ENCODE assay signal across 8 cellular contexts in the genomic region with DNA sequence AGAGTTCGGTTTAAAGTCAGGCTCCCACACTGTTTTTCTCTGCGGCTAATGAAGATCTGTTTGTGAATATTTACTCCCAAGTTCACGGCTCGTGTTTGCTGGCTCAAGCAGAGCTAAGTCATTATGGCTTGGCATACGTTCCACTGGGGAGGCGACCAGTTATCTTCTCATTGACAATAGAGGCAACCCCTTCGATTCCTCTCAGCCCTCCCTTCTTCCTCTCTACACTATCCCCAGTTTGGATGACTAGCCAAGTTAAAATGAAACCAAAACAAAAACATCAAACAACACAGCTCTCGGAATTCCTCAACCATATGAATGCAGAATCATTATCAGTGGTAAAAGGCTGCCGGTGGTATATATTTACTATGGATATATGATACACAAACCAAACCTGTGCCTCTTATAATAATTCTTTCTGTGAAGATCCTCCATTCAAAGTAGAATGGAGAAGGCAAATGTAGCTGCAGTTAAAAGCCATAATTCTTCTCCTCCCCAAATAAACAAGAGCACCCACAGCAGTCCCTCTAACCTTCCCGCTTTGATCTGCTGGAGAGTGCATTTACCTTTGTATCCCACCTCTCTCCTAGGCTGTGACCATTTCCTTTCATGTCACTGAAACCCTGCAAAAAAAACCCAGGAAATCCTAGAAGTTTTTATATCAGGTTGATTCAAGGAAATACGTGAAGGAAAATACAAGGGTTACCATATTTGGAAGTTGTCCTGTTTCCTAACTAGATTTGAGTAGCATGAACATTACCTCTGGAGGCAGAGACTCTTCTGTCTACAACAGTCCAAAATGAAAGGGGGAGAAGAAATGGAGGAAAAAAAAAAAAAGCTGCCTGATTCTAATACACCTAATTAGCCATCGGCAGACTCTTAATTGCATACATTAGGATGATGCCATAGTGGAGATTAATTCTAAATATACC.
DNase-seq lines count a peak whose midpoint lies in the region; ATAC-seq and TF ChIP-seq lines count a peak whose summit lies in the region.

No MANE protein-coding gene starts in this region.

- peak overlapping the region in 4 of 21 experiments; percentile 26 to 57 (median 33) for H3K27ac ChIP-seq in skin epidermis

- no peaks in the 10 kb centered on the region for H3K4me1 Mint-ChIP-seq in activated naive CD8-positive, alpha-beta T cell treated with anti-CD3 and anti-CD28 coated beads, Interleukin-2, amount 10 ng/mL, durations not matched to agents 7 days and 5 days
- H3K4me1 Mint-ChIP-seq in activated naive CD8-positive, alpha-beta T cell treated with anti-CD3 and anti-CD28 coated beads for 36 hours = no peaks in the 10 kb centered on the region
- peaks cover 11% of the 10 kb centered on the region for H3K4me1 Mint-ChIP-seq in endothelial cell (ENCODE audit: unreplicated experiment)

- H3K36me3 Mint-ChIP-seq in activated naive CD8-positive, alpha-beta T cell treated with anti-CD3 and anti-CD28 coated beads, Interleukin-2, amount 10 ng/mL, durations not matched to agents 7 days and 5 days = no peaks in the 10 kb centered on the region
- H3K36me3 Mint-ChIP-seq in activated naive CD8-positive, alpha-beta T cell treated with anti-CD3 and anti-CD28 coated beads for 36 hours = no peaks in the 10 kb centered on the region
- no peaks in the 10 kb centered on the region for H3K36me3 Mint-ChIP-seq in endothelial cell (ENCODE audit: low read depth, unreplicated experiment)

- H3K9me3 Mint-ChIP-seq in activated naive CD8-positive, alpha-beta T cell treated with anti-CD3 and anti-CD28 coated beads, Interleukin-2, amount 10 ng/mL, durations not matched to agents 7 days and 5 days = peaks cover 2% of the 10 kb centered on the region
- no peaks in the 10 kb centered on the region for H3K9me3 Mint-ChIP-seq in activated naive CD8-positive, alpha-beta T cell treated with anti-CD3 and anti-CD28 coated beads for 36 hours
- H3K9me3 Mint-ChIP-seq in endothelial cell (ENCODE audit: unreplicated experiment) = no peaks in the 10 kb centered on the region

- no peaks in the 10 kb centered on the region for H3K27me3 Mint-ChIP-seq in activated naive CD8-positive, alpha-beta T cell treated with anti-CD3 and anti-CD28 coated beads, Interleukin-2, amount 10 ng/mL, durations not matched to agents 7 days and 5 days
- H3K27me3 Mint-ChIP-seq in activated naive CD8-positive, alpha-beta T cell treated with anti-CD3 and anti-CD28 coated beads for 36 hours = no peaks in the 10 kb centered on the region
- no peaks in the 10 kb centered on the region for H3K27me3 Mint-ChIP-seq in endothelial cell (ENCODE audit: unreplicated experiment)

- no peak for TF ChIP-seq CTCF in endothelial cell (IDR thresholded peaks at IDR 0.05; ENCODE audit: unreplicated experiment)

- H3K27ac Mint-ChIP-seq in activated naive CD8-positive, alpha-beta T cell treated with anti-CD3 and anti-CD28 coated beads, Interleukin-2, amount 10 ng/mL, durations not matched to agents 7 days and 5 days = no peak overlapping the region
- H3K27ac Mint-ChIP-seq in activated naive CD8-positive, alpha-beta T cell treated with anti-CD3 and anti-CD28 coated beads for 36 hours = no peak overlapping the region
- no peak overlapping the region for H3K27ac Mint-ChIP-seq in endothelial cell (ENCODE audit: unreplicated experiment)

- peak overlapping the region; percentile 1 to 40 (median 17) for H3K4me3 ChIP-seq in skin epidermis

- POLR2A ChIA-PET in activated naive CD8-positive, alpha-beta T cell treated with anti-CD3 and anti-CD28 coated beads, Interleukin-2, amount 10 ng/mL, durations not matched to agents 7 days and 5 days (lab: Charles Lee) = no interaction called here

- no peak for ATAC-seq in activated naive CD8-positive, alpha-beta T cell treated with anti-CD3 and anti-CD28 coated beads, Interleukin-2, amount 10 ng/mL, durations not matched to agents 7 days and 5 days (ENCODE audit: low read depth)
- ATAC-seq in HG03135 (IDR thresholded peaks at IDR 0.05; ENCODE audit: unreplicated experiment) (peak; percentile 66), Right ventricle myocardium superior (ENCODE audit: poor library complexity) (peak; percentile 59)

- no peak for DNase-seq in activated naive CD8-positive, alpha-beta T cell treated with anti-CD3 and anti-CD28 coated beads, Interleukin-2, amount 10 ng/mL, durations not matched to agents 7 days and 5 days
- no peak for DNase-seq in activated naive CD8-positive, alpha-beta T cell treated with anti-CD3 and anti-CD28 coated beads for 36 hours
- DNase-seq in RPMI8226 (peak; percentile 38), Right ventricle myocardium superior (no peak), 8988T (no peak), endothelial cell (ENCODE audit: low spot score) (no peak)

- H3K4me3 Mint-ChIP-seq in activated naive CD8-positive, alpha-beta T cell treated with anti-CD3 and anti-CD28 coated beads, Interleukin-2, amount 10 ng/mL, durations not matched to agents 7 days and 5 days = peak overlapping the region; percentile 55
- no peak overlapping the region for H3K4me3 Mint-ChIP-seq in activated naive CD8-positive, alpha-beta T cell treated with anti-CD3 and anti-CD28 coated beads for 36 hours
- H3K4me3 Mint-ChIP-seq in endothelial cell (ENCODE audit: unreplicated experiment) = no peak overlapping the region

- intact Hi-C loops in Right ventricle myocardium superior (cut with DNase I) = no loop called here
